In genomic region chr17:76695059-76695892, GRCh38 we compare ENCODE assay signal across 1 cellular context.
TF ChIP-seq lines count a peak whose summit lies in the region.

No MANE protein-coding gene starts in this region.

TF ChIP-seq in endothelial cell of umbilical vein, 7 proteins besides CTCF, POLR2A, EP300 and RAD21:
- TF ChIP-seq EZH2 (IDR thresholded peaks at IDR 0.05; ENCODE audit: borderline replicate concordance, low read depth, low read length, severe bottlenecking) (no peak), JUN (IDR thresholded peaks at IDR 0.05; ENCODE audit: borderline replicate concordance, insufficient read depth, insufficient read length, low read depth) (no peak), MYC (IDR thresholded peaks at IDR 0.05; ENCODE audit: low read depth, low read length) (no peak), MAX (IDR thresholded peaks at IDR 0.05; ENCODE audit: insufficient read depth, insufficient read length) (no peak), GATA2 (IDR thresholded peaks at IDR 0.05; ENCODE audit: insufficient read depth, insufficient read length, low read depth, low read length) (no peak), FOS (IDR thresholded peaks at IDR 0.05; ENCODE audit: borderline replicate concordance, insufficient read depth, low read length) (no peak)
TF ChIP-seq in endothelial cell of umbilical vein: peak in this region for 0.
